Comparison of ENCODE assay signal across 1 cellular context in genomic region chr9:125143377-125144090, GRCh38.
A peak's percentile ranks its signal among the peaks of the same experiment; 100 is the strongest.
TF ChIP-seq lines count a peak whose summit lies in the region.

Gene SCAI, minus strand, starts transcription at chr9:125143528. Its CDS starts 91 bp downstream, at chr9:125143437.

TF ChIP-seq in K562, 482 proteins besides CTCF, POLR2A, EP300 and RAD21 (continued from another document and continues in another):
- TF ChIP-seq PHTF2 (CRISPR knock-in tag; IDR thresholded peaks at IDR 0.05) = no peak
- no peak for TF ChIP-seq ATF3 (IDR thresholded peaks at IDR 0.05)
- 0 out of 2 replicates have a peak, but pooled peaks have one; percentile 24 for TF ChIP-seq ATF3 (CRISPR knock-in tag; conservative IDR thresholded peaks at IDR 0.05)
- no peak for TF ChIP-seq PTRF (tag; IDR thresholded peaks at IDR 0.05)
- TF ChIP-seq SP1 (CRISPR knock-in tag; IDR thresholded peaks at IDR 0.05) = peak; percentile 76; the same call in 1 of the 2 replicates
- TF ChIP-seq PREB (CRISPR knock-in tag; IDR thresholded peaks at IDR 0.05) = no peak
- no peak for TF ChIP-seq ZNF174 (CRISPR knock-in tag; IDR thresholded peaks at IDR 0.05)
- no peak for TF ChIP-seq THAP12 (CRISPR knock-in tag; IDR thresholded peaks at IDR 0.05)
- TF ChIP-seq DACH1 (IDR thresholded peaks at IDR 0.05; ENCODE audit: partially characterized antibody) = no peak
- TF ChIP-seq PYGO2 (tag; IDR thresholded peaks at IDR 0.05) = no peak
- TF ChIP-seq MITF (IDR thresholded peaks at IDR 0.05) = no peak
- TF ChIP-seq SMC3 (conservative IDR thresholded peaks at IDR 0.05; ENCODE audit: insufficient read depth, low read depth, low read length) = peak; percentile 84
- TF ChIP-seq ZNF197 (CRISPR knock-in tag; IDR thresholded peaks at IDR 0.05; ENCODE audit: low read depth) = no peak
- no peak for TF ChIP-seq ZNF407 (IDR thresholded peaks at IDR 0.05; ENCODE audit: low read depth)
- no peak for TF ChIP-seq ZNF695 (CRISPR knock-in tag; IDR thresholded peaks at IDR 0.05)
- no peak for TF ChIP-seq MIER1 (IDR thresholded peaks at IDR 0.05; ENCODE audit: low read depth)
- peak; percentile 18; the same call in 1 of the 2 replicates for TF ChIP-seq BMI1 (IDR thresholded peaks at IDR 0.05; ENCODE audit: low read length)
- TF ChIP-seq FOXO4 (CRISPR knock-in tag; IDR thresholded peaks at IDR 0.05) = no peak
- no peak for TF ChIP-seq ETS1 (conservative IDR thresholded peaks at IDR 0.05; ENCODE audit: control insufficient read depth, low read depth, low read length)
- TF ChIP-seq TFE3 (CRISPR knock-in tag; IDR thresholded peaks at IDR 0.05) = no peak
- TF ChIP-seq HDAC3 (IDR thresholded peaks at IDR 0.05; ENCODE audit: borderline replicate concordance, partially characterized antibody) = no peak
- no peak for TF ChIP-seq PHB (CRISPR knock-in tag; IDR thresholded peaks at IDR 0.05)
- peak; percentile 21; the same call in 1 of the 2 replicates for TF ChIP-seq TEAD4 (IDR thresholded peaks at IDR 0.05; ENCODE audit: low read length)
- TF ChIP-seq TEAD4 (CRISPR knock-in tag; IDR thresholded peaks at IDR 0.05; ENCODE audit: borderline replicate concordance) = no peak
- no peak for TF ChIP-seq SRSF7 (optimal IDR thresholded peaks at IDR 0.05; ENCODE audit: low read depth, low read length)
- no peak for TF ChIP-seq KAT2B (IDR thresholded peaks at IDR 0.05; ENCODE audit: low read depth, low read length)
- TF ChIP-seq GABPB2 (CRISPR knock-in tag; conservative IDR thresholded peaks at IDR 0.05) = no peak
- no peak for TF ChIP-seq ETV1 (tag; conservative IDR thresholded peaks at IDR 0.05; ENCODE audit: low read depth)
- no peak for TF ChIP-seq YBX1 (IDR thresholded peaks at IDR 0.05)
- TF ChIP-seq DLX4 (CRISPR knock-in tag; IDR thresholded peaks at IDR 0.05) = no peak
- 0 out of 2 replicates have a peak, but pooled peaks have one; percentile 53 for TF ChIP-seq ERF (CRISPR knock-in tag; IDR thresholded peaks at IDR 0.05)
- TF ChIP-seq HNRNPL (IDR thresholded peaks at IDR 0.05; ENCODE audit: low read depth, low read length) = peak; percentile 65; the same call in 1 of the 2 replicates
- TF ChIP-seq IRF1 (CRISPR knock-in tag; IDR thresholded peaks at IDR 0.05; ENCODE audit: borderline replicate concordance) = no peak
- TF ChIP-seq KLF1 (tag; IDR thresholded peaks at IDR 0.05) = no peak
- TF ChIP-seq ARID2 (IDR thresholded peaks at IDR 0.05) = no peak; the same call in 1 of the 2 replicates
- no peak for TF ChIP-seq ZZZ3 (IDR thresholded peaks at IDR 0.05)
- no peak for TF ChIP-seq FOXJ2 (tag; IDR thresholded peaks at IDR 0.05)
- TF ChIP-seq KDM2B (CRISPR knock-in tag; IDR thresholded peaks at IDR 0.05) = no peak
- TF ChIP-seq TEAD2 (tag; IDR thresholded peaks at IDR 0.05) = no peak
- no peak for TF ChIP-seq LEF1 (IDR thresholded peaks at IDR 0.05)
- no peak for TF ChIP-seq FOXA3 (CRISPR knock-in tag; conservative IDR thresholded peaks at IDR 0.05 in 1 of 2, IDR thresholded peaks at IDR 0.05 in 1 of 2)
- TF ChIP-seq ZNF12 (CRISPR knock-in tag; IDR thresholded peaks at IDR 0.05) = no peak
- TF ChIP-seq MYC (IDR thresholded peaks at IDR 0.05; ENCODE audit: low read depth, low read length) = peak; percentile 85
- no peak for TF ChIP-seq MYC (CRISPR knock-in tag; IDR thresholded peaks at IDR 0.05; ENCODE audit: borderline replicate concordance, low read depth)
- TF ChIP-seq ZSCAN32 (CRISPR knock-in tag; IDR thresholded peaks at IDR 0.05) = no peak
- no peak for TF ChIP-seq NFRKB (IDR thresholded peaks at IDR 0.05; ENCODE audit: low read depth)
- TF ChIP-seq SP2 (IDR thresholded peaks at IDR 0.05; ENCODE audit: extremely low read depth, low read depth, low read length, poor library complexity, severe bottlenecking) = peak; percentile 92
- TF ChIP-seq ETS2 (tag; IDR thresholded peaks at IDR 0.05; ENCODE audit: borderline replicate concordance, poor library complexity, severe bottlenecking) = no peak
- no peak for TF ChIP-seq FOXA1 (IDR thresholded peaks at IDR 0.05; ENCODE audit: borderline replicate concordance)
- TF ChIP-seq NFIX (CRISPR knock-in tag; IDR thresholded peaks at IDR 0.05; ENCODE audit: low read depth) = no peak
